18 cellular contexts compared by ENCODE assay signal in the genomic region with DNA sequence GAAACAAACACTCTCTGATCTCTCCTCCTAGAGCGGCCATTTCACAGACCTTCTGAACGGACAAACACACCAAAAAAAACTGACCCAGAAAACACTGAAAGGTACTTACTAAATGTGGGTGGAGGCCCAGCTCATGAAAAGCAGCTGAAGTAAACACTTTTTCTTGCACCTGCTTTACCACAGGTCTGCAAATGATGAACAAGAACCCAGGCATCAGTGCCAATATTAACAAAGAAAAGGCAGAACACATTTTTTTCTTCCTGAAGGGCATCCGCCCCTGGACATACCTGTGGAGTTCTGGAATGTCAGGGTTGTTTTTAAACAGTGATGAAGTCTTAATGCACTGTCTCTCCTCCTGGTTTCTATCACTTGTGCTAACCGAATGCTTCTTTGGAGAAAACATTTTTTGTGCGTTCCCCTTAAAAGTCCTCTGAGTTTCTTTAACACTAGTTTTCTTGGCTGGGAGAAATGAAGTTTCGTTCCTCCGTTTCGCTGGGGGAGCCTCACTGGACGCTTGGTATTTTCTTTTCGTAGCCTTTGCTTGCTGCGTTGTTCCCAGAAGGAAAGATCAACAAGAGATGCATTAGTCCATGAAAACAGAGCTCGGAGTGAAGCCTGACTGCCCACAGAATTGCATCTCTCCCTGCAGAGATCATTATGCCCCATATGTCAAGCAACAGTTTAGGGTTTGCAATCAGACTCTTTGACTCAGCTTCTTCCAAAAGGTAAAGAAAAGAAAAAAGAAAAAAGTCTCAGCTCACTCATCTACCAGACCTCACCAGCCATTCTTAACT.
"Had no signal": no experiment of that assay in that cellular context is flagged by ENCODE, and none has a peak within 500 bp of the region (broad histone marks: within the 10 kb centered on the region; RNA-seq: fewer than 3 reads in every experiment).

No MANE protein-coding gene starts in this region.

- H3K27me3 Mint-ChIP-seq: activated CD4-positive, alpha-beta T cell treated with anti-CD3 and anti-CD28 coated beads, Interleukin-2, amount 10 ng/mL, durations not matched to agents 7 days and 5 days; effector memory CD8-positive, alpha-beta T cell; memory B cell; natural killer cell treated with Interleukin-12 subunit alpha and Interleukin-12 subunit beta and Interleukin-15 and Interleukin-18, amount 100 ng/mL, for 72 hours; progenitor cell of endocrine pancreas had no signal

- H3K4me3 Mint-ChIP-seq: activated CD4-positive, alpha-beta T cell treated with anti-CD3 and anti-CD28 coated beads, Interleukin-2, amount 10 ng/mL, durations not matched to agents 7 days and 5 days; effector memory CD8-positive, alpha-beta T cell; memory B cell; natural killer cell treated with Interleukin-12 subunit alpha and Interleukin-12 subunit beta and Interleukin-15 and Interleukin-18, amount 100 ng/mL, for 72 hours; T-helper 2 cell treated with Interferon-gamma antibody and Interleukin-4, amounts not matched to agents 5 μg/mL and 100 μg/mL, for 36 hours had no signal

- H3K9me3 ChIP-seq: gastrocnemius medialis, heart left ventricle, right lobe of liver, spleen, thoracic aorta had no signal

- ATAC-seq: effector memory CD8-positive, alpha-beta T cell; gastrocnemius medialis; heart left ventricle; left lobe of liver; natural killer cell treated with Interleukin-12 subunit alpha and Interleukin-12 subunit beta and Interleukin-15 and Interleukin-18, amount 100 ng/mL, for 72 hours; right lobe of liver had no signal

- H3K27me3 ChIP-seq: gastrocnemius medialis, heart left ventricle, right lobe of liver, spleen had no signal

- DNase-seq: activated CD4-positive, alpha-beta T cell treated with anti-CD3 and anti-CD28 coated beads, Interleukin-2, amount 10 ng/mL, durations not matched to agents 7 days and 5 days; activated CD8-positive, alpha-beta memory T cell treated with anti-CD3 and anti-CD28 coated beads for 24 hours; activated naive CD4-positive, alpha-beta T cell treated with Interleukin-2 at 50 U/mL for 16 hours; anterior cingulate cortex; dermis blood vessel endothelial cell; effector memory CD8-positive, alpha-beta T cell; erythroblast; gastrocnemius medialis; heart left ventricle; nucleus accumbens; right lobe of liver; spleen had no signal

- H3K4me1 ChIP-seq: gastrocnemius medialis, heart left ventricle, right lobe of liver, spleen had no signal

- H3K27ac Mint-ChIP-seq: activated CD4-positive, alpha-beta T cell treated with anti-CD3 and anti-CD28 coated beads, Interleukin-2, amount 10 ng/mL, durations not matched to agents 7 days and 5 days; effector memory CD8-positive, alpha-beta T cell; memory B cell; natural killer cell treated with Interleukin-12 subunit alpha and Interleukin-12 subunit beta and Interleukin-15 and Interleukin-18, amount 100 ng/mL, for 72 hours; progenitor cell of endocrine pancreas; T-helper 2 cell treated with Interferon-gamma antibody and Interleukin-4, amounts not matched to agents 5 μg/mL and 100 μg/mL, for 36 hours had no signal

- H3K4me3 ChIP-seq: gastrocnemius medialis, heart left ventricle, right lobe of liver, spleen, thoracic aorta had no signal

- H3K9me3 Mint-ChIP-seq: activated CD4-positive, alpha-beta T cell treated with anti-CD3 and anti-CD28 coated beads, Interleukin-2, amount 10 ng/mL, durations not matched to agents 7 days and 5 days; effector memory CD8-positive, alpha-beta T cell; memory B cell; natural killer cell treated with Interleukin-12 subunit alpha and Interleukin-12 subunit beta and Interleukin-15 and Interleukin-18, amount 100 ng/mL, for 72 hours; T-helper 2 cell treated with Interferon-gamma antibody and Interleukin-4, amounts not matched to agents 5 μg/mL and 100 μg/mL, for 36 hours had no signal

- H3K27ac ChIP-seq: gastrocnemius medialis, heart left ventricle, right lobe of liver, spleen, thoracic aorta had no signal
